ENCODE assay signal across 19 cellular contexts in the genomic region with DNA sequence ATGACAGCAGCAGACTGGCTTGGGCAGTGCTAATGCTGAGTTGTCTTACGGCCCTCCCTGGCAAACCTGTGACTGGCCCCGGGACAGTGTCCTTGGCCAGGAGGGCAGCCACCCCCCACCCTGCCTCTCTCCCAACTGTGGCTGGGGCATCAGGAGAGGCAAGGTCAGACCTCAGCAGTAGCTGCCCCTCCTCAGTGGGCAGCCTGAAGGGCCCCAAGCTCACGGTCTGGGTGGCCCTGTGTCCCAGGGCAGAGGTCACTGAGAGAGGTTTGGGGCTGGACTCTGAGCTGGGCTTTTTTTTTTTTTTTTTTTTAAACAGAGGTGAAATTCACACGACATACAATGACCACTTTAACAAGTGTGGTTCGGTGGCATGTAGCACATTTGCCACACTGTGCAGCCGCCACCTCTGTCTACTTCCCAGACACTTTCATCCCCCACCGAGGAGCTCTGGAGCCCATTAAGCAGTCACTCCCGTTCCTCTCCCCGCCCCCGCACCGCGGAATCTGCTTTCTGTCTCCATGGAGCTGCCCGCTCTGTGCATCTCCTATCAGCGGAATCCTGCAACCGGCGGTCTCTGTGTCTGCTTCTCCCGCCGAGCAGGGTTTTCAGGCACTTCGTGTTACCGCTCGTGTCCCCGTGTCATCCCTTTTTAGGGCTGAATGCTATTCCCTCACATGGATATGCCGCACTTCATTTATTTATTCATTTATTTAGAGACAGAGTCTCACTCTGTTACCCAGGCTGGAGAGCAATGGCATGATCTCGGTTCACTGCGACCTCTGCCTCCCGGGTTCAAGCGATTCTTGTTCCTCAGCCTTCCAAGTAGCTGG.
A peak's percentile ranks its signal among the peaks of the same experiment; 100 is the strongest.
DNase-seq lines count a peak whose midpoint lies in the region; ATAC-seq and TF ChIP-seq lines count a peak whose summit lies in the region.
"Had no signal": no experiment of that assay in that cellular context is flagged by ENCODE, and none has a peak within 500 bp of the region (broad histone marks: within the 10 kb centered on the region; RNA-seq: fewer than 3 reads in every experiment).

No MANE protein-coding gene starts in this region.

- H3K4me3 ChIP-seq in neural progenitor cell, result no peak overlapping the region
- H3K4me3 ChIP-seq: GM12878 had no signal

- no peaks in the 10 kb centered on the region for H3F3A ChIP-seq in neural progenitor cell (ENCODE audit: low read depth)

- peaks cover 5% of the 10 kb centered on the region for H3K4me1 Mint-ChIP-seq in neural progenitor cell
- H3K4me1 Mint-ChIP-seq: CD4-positive, CD25-positive, alpha-beta regulatory T cell had no signal

- peaks cover 7% of the 10 kb centered on the region for H3K27me3 ChIP-seq in neural progenitor cell
- H3K27me3 ChIP-seq: BE2C had no signal

- peak; percentile 6 for ATAC-seq in left ventricle myocardium superior
- ATAC-seq in left cardiac atrium, result no peak
- no peak for ATAC-seq in GM19452 (IDR thresholded peaks at IDR 0.05; ENCODE audit: unreplicated experiment)
- ATAC-seq in HG02610 (IDR thresholded peaks at IDR 0.05; ENCODE audit: unreplicated experiment), result no peak
- ATAC-seq: GM12878 had no signal

- no peak overlapping the region for H3K4me2 ChIP-seq in neural progenitor cell
- H3K4me2 ChIP-seq: KMS-11 had no signal

- H3K27ac Mint-ChIP-seq in neural progenitor cell, result peak overlapping the region; percentile 42
- H3K27ac Mint-ChIP-seq: CD4-positive, CD25-positive, alpha-beta regulatory T cell had no signal

- H4K20me1 ChIP-seq in neural progenitor cell (ENCODE audit: low read depth), result no peaks in the 10 kb centered on the region

- peaks cover 18% of the 10 kb centered on the region for H3K27me3 Mint-ChIP-seq in neural progenitor cell (ENCODE audit: insufficient read depth, low read depth)

- DNase-seq in left ventricle myocardium superior (no peak), left cardiac atrium (no peak), head of caudate nucleus (peak; percentile 35 to 92 (median 74)), neural progenitor cell (ENCODE audit: low spot score) (no peak), mucosa of gallbladder (ENCODE audit: low spot score) (no peak)
- DNase-seq: BE2C; Caco-2; CD4-positive, CD25-positive, alpha-beta regulatory T cell; DMS153; GF-D8; MV-4-11; NCI-H1694 treated with DMSO at 0.1 percent for 48 hours; NCI-H510A; NCI-H774; SHP77 had no signal

- H3K36me3 Mint-ChIP-seq in neural progenitor cell, result no peaks in the 10 kb centered on the region
- H3K36me3 Mint-ChIP-seq: CD4-positive, CD25-positive, alpha-beta regulatory T cell had no signal

- no peak for TF ChIP-seq CTCF in neural progenitor cell (IDR thresholded peaks at IDR 0.05)

- no peak overlapping the region for H2AFZ ChIP-seq in neural progenitor cell (replicated peaks)

- no peaks in the 10 kb centered on the region for H3K4me1 ChIP-seq in neural progenitor cell
- H3K4me1 ChIP-seq: BE2C, Caco-2 had no signal

- H3K4me3 Mint-ChIP-seq in neural progenitor cell, result peak overlapping the region; percentile 13

- H3K27ac ChIP-seq in neural progenitor cell, result no peak overlapping the region
- H3K27ac ChIP-seq: KMS-11 had no signal

- H3K9ac ChIP-seq in neural progenitor cell, result no peak overlapping the region
- H3K9ac ChIP-seq: KMS-11 had no signal

- intact Hi-C loops in left ventricle myocardium superior (cut with micrococcal nuclease) (no loop called here), left cardiac atrium (cut with DNase I) (no loop called here), head of caudate nucleus (cut with DNase I) (no loop called here)

- H3K9me3 ChIP-seq in neural progenitor cell (ENCODE audit: low read depth), result no peaks in the 10 kb centered on the region
- H3K9me3 ChIP-seq: BE2C had no signal

- H3K9me3 Mint-ChIP-seq in neural progenitor cell, result peaks cover 3% of the 10 kb centered on the region
- H3K9me3 Mint-ChIP-seq: CD4-positive, CD25-positive, alpha-beta regulatory T cell had no signal

- no peaks in the 10 kb centered on the region for H3K79me2 ChIP-seq in neural progenitor cell (ENCODE audit: low read depth)

- H3K36me3 ChIP-seq in neural progenitor cell, result no peaks in the 10 kb centered on the region
- H3K36me3 ChIP-seq: BE2C had no signal

Comparison
In these comparisons a context has a peak if more than half of its experiments do, and no peak if none do; other contexts are left out.
1. DNase-seq: peak in head of caudate nucleus (42 of 42); none in left ventricle myocardium superior (single experiment), left cardiac atrium (single experiment), neural progenitor cell (single experiment) and mucosa of gallbladder (single experiment).